10 cellular contexts compared by ENCODE assay signal in the genomic region with DNA sequence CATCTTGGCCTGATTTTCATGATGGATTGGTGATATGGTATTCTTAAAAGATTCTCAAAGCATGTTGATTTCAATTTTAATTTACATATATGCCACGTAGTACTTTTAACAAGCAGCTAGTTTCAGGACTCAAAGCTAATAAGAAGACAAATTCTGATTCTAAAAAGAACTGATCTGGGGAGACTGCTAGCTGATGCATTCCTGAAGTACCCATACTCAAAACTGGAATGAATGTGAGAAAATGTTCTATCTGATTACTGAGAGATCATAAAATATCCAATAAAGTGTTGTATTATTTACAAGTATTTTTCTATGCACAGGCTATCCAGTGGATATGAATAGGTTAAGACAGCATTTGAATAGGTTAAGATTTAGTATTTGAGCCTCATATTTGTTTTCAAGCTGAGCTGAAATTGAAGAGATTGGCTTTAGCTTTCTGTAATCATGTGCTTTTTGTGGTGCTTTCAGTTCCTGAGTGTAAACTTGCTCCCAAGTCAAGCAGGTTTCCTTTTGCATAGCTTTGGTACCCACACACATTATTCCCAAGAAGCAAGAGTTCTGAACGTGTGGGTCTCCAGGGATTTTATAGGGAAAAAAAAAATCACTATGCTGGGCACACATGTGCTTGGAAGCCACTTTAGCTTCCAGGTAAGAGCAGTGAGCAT.
DNase-seq lines count a peak whose midpoint lies in the region; ATAC-seq and TF ChIP-seq lines count a peak whose summit lies in the region.
"Had no signal": no experiment of that assay in that cellular context is flagged by ENCODE, and none has a peak within 500 bp of the region (broad histone marks: within the 10 kb centered on the region; RNA-seq: fewer than 3 reads in every experiment).

No MANE protein-coding gene starts in this region.

- H3K27ac ChIP-seq in right atrium auricular region, result peak overlapping the region; percentile 57
- peak overlapping the region; percentile 29 to 33 for H3K27ac ChIP-seq in mucosa of rectum (ENCODE audit: low read depth in 2 of 2, low read length in 2 of 2)
- H3K27ac ChIP-seq in vagina, result peak overlapping the region; percentile 60

- peaks cover 37% of the 10 kb centered on the region for H3K36me3 ChIP-seq in right atrium auricular region
- H3K36me3 ChIP-seq in mucosa of rectum (ENCODE audit: control insufficient read depth in 2 of 2, insufficient read depth in 2 of 2, low read length in 2 of 2), result peaks cover 14 to 26% of the 10 kb centered on the region in 2 donors
- peaks cover 0 to 49% of the 10 kb centered on the region in 2 donors for H3K36me3 ChIP-seq in vagina

- no peaks in the 10 kb centered on the region for H3K9me3 Mint-ChIP-seq in activated naive CD8-positive, alpha-beta T cell (ENCODE audit: low read depth)
- no peaks in the 10 kb centered on the region for H3K9me3 Mint-ChIP-seq in glutamatergic neuron (ENCODE audit: unreplicated experiment)

- peak overlapping the region; percentile 92 for H3K27ac Mint-ChIP-seq in activated naive CD8-positive, alpha-beta T cell
- no peak overlapping the region for H3K27ac Mint-ChIP-seq in glutamatergic neuron (ENCODE audit: unreplicated experiment)

- ATAC-seq in left cardiac atrium (no peak), SK-N-SH treated with all-trans-retinoic acid at 6 μM for 48 hours (no peak)
- ATAC-seq: mucosa of descending colon had no signal

- peak overlapping the region in 1 of 2 donors; percentile 12 for H3K4me3 ChIP-seq in right atrium auricular region
- peak overlapping the region in 1 of 2 donors; percentile 0 for H3K4me3 ChIP-seq in mucosa of rectum (ENCODE audit: low read length in 2 of 2)
- H3K4me3 ChIP-seq in vagina, result no peak overlapping the region
- H3K4me3 ChIP-seq: mucosa of descending colon had no signal

- peaks cover 29% of the 10 kb centered on the region for H3K36me3 Mint-ChIP-seq in activated naive CD8-positive, alpha-beta T cell
- H3K36me3 Mint-ChIP-seq in glutamatergic neuron (ENCODE audit: unreplicated experiment), result no peaks in the 10 kb centered on the region

- H3K27me3 Mint-ChIP-seq in activated naive CD8-positive, alpha-beta T cell, result no peaks in the 10 kb centered on the region
- peaks cover 2% of the 10 kb centered on the region for H3K27me3 Mint-ChIP-seq in glutamatergic neuron (ENCODE audit: unreplicated experiment)

- peaks cover 0 to 70% of the 10 kb centered on the region in 2 donors for H3K4me1 ChIP-seq in right atrium auricular region
- peaks cover 23 to 39% of the 10 kb centered on the region in 2 donors for H3K4me1 ChIP-seq in mucosa of rectum (ENCODE audit: control insufficient read depth in 2 of 2, insufficient read depth in 2 of 2, low read length in 2 of 2)
- H3K4me1 ChIP-seq in vagina, result peaks cover 67% of the 10 kb centered on the region

- H3K27me3 ChIP-seq in right atrium auricular region (no peaks in the 10 kb centered on the region), mucosa of rectum (ENCODE audit: control insufficient read depth in 2 of 2, insufficient read depth in 2 of 2, low read length in 2 of 2) (no peaks in the 10 kb centered on the region), vagina (no peaks in the 10 kb centered on the region)

- peaks cover 66% of the 10 kb centered on the region for H3K4me1 Mint-ChIP-seq in activated naive CD8-positive, alpha-beta T cell (ENCODE audit: low read depth)
- H3K4me1 Mint-ChIP-seq in glutamatergic neuron (ENCODE audit: low read depth, unreplicated experiment), result peaks cover 10% of the 10 kb centered on the region

- H3K4me3 Mint-ChIP-seq in activated naive CD8-positive, alpha-beta T cell, result peak overlapping the region; percentile 74
- no peak overlapping the region for H3K4me3 Mint-ChIP-seq in glutamatergic neuron (ENCODE audit: unreplicated experiment)

- TF ChIP-seq POLR2A in vagina (IDR thresholded peaks at IDR 0.05), result no peak

- intact Hi-C loops in left cardiac atrium (cut with DNase I), result no loop called here
- intact Hi-C loops in vagina (cut with DNase I), result no loop called here

- TF ChIP-seq CTCF in right atrium auricular region (IDR thresholded peaks at IDR 0.05), result no peak
- TF ChIP-seq CTCF in vagina (IDR thresholded peaks at IDR 0.05), result no peak
- no peak for TF ChIP-seq CTCF in glutamatergic neuron (IDR thresholded peaks at IDR 0.05; ENCODE audit: partially characterized antibody, unreplicated experiment)
- TF ChIP-seq CTCF in GM13977 (IDR thresholded peaks at IDR 0.05; ENCODE audit: extremely low read depth, insufficient read depth, missing control alignments), result no peak

- no peaks in the 10 kb centered on the region for H3K9me3 ChIP-seq in right atrium auricular region
- H3K9me3 ChIP-seq in mucosa of rectum (ENCODE audit: control insufficient read depth in 2 of 2, low read length in 2 of 2), result no peaks in the 10 kb centered on the region
- H3K9me3 ChIP-seq in vagina, result no peaks in the 10 kb centered on the region
- H3K9me3 ChIP-seq: mucosa of descending colon had no signal

- in situ Hi-C loops in GM13977 (cut with MboI; ENCODE audit: low pct_unique_long_range_greater_than_20kb, low sequenced_read_pairs, unreplicated experiment), result no loop called here

- H3K9ac ChIP-seq in mucosa of rectum (ENCODE audit: low read depth in 1 of 2, low read length in 2 of 2), result no peak overlapping the region

- no peak for DNase-seq in right atrium auricular region (ENCODE audit: low spot score)
- no peak for DNase-seq in left cardiac atrium
- DNase-seq in vagina (ENCODE audit: extremely low spot score in 2 of 2), result no peak
- DNase-seq in glutamatergic neuron, result no peak
- DNase-seq in GM13977 (ENCODE audit: low spot score), result no peak
- DNase-seq: NCI-H1105 had no signal

TF ChIP-seq in SK-N-SH treated with all-trans-retinoic acid at 6 μM for 48 hours, 23 proteins besides CTCF, POLR2A, EP300 and RAD21:
- no peak for TF ChIP-seq ARNTL (CRISPR knock-in tag; IDR thresholded peaks at IDR 0.05; ENCODE audit: borderline replicate concordance, low read depth)
- no peak for TF ChIP-seq GLIS3 (CRISPR knock-in tag; IDR thresholded peaks at IDR 0.05)
- TF ChIP-seq ZFP30 (CRISPR knock-in tag; IDR thresholded peaks at IDR 0.05), result no peak
- no peak for TF ChIP-seq ESRRG (CRISPR knock-in tag; IDR thresholded peaks at IDR 0.05)
- TF ChIP-seq, protein P1, sequence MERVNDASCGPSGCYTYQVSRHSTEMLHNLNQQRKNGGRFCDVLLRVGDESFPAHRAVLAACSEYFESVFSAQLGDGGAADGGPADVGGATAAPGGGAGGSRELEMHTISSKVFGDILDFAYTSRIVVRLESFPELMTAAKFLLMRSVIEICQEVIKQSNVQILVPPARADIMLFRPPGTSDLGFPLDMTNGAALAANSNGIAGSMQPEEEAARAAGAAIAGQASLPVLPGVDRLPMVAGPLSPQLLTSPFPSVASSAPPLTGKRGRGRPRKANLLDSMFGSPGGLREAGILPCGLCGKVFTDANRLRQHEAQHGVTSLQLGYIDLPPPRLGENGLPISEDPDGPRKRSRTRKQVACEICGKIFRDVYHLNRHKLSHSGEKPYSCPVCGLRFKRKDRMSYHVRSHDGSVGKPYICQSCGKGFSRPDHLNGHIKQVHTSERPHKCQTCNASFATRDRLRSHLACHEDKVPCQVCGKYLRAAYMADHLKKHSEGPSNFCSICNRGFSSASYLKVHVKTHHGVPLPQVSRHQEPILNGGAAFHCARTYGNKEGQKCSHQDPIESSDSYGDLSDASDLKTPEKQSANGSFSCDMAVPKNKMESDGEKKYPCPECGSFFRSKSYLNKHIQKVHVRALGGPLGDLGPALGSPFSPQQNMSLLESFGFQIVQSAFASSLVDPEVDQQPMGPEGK (CRISPR knock-in tag; IDR thresholded peaks at IDR 0.05; ENCODE audit: borderline replicate concordance), result no peak
